ENCODE assay signal across 17 cellular contexts in the genomic region with DNA sequence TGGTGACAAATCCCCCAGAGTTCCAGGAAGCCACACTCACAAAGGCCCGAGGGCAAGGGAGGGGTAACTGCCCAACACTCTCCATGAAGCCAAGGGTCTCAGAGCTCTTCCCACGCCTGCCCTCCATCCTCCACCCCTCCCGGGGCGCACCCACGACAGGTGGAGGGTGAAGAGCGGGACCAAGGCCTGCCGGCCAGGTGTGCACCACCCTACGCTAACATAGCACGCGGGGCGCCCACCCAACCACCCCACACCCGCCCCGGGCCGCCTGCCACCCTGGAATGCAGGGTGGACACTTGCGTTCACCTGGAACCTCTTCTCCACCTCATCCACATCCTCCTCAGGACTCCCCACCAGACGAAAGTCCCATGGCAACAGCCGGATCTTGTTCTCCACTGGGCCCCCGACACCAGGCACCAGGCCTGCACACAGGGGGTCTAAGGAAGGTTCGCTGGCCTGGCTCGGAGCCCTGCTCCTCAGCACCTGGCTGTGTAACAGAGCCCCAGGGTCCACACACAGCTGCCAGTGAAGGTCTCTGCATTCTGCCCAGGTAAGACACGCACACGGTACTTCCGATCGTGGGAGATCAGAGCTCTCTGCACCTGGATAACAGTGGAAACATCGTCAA. TPM values are rescaled to one million over a fixed set of nuclear protein-coding genes. Genes with fewer than 3 reads are reported as not detected.
DNase-seq lines count a peak whose midpoint lies in the region; ATAC-seq and TF ChIP-seq lines count a peak whose summit lies in the region.
"Had no signal": no experiment of that assay in that cellular context is flagged by ENCODE, and none has a peak within 500 bp of the region (broad histone marks: within the 10 kb centered on the region; RNA-seq: fewer than 3 reads in every experiment).

No MANE protein-coding gene starts in this region.

- ATAC-seq in right cardiac atrium (no peak), HG02610 (IDR thresholded peaks at IDR 0.05; ENCODE audit: unreplicated experiment) (no peak), esophagus mucosa (no peak)
- ATAC-seq: HepG2, PC-3 had no signal

- H3K27ac ChIP-seq in right cardiac atrium (ENCODE audit: low read length) (no peak overlapping the region), right atrium auricular region (no peak overlapping the region), osteoblast (ENCODE audit: low read depth, low read length) (no peak overlapping the region)

- TF ChIP-seq CTCF in right atrium auricular region (IDR thresholded peaks at IDR 0.05) = no peak
- no peak for TF ChIP-seq CTCF in osteoblast (IDR thresholded peaks at IDR 0.05; ENCODE audit: extremely low read depth, low read depth, low read length)

- intact Hi-C loops in right cardiac atrium (cut with DNase I) = loop anchor here (10.0 kb wide), 5 partner anchors 85 to 625 kb away; partner anchors contain the start of gene PSMG3 (in 1 of the 4)

- H3K4me2 ChIP-seq in osteoblast (ENCODE audit: insufficient read depth, low read length) = no peak overlapping the region

- H2AFZ ChIP-seq in osteoblast (ENCODE audit: low read length) = no peak overlapping the region

- H3K36me3 ChIP-seq in right atrium auricular region (peaks cover 14% of the 10 kb centered on the region), osteoblast (ENCODE audit: insufficient read depth, low read length) (peaks cover 16% of the 10 kb centered on the region)

- H3K4me3 ChIP-seq in right cardiac atrium (ENCODE audit: low read length) (no peak overlapping the region), right atrium auricular region (no peak overlapping the region), osteoblast (ENCODE audit: insufficient read depth, low read length) (no peak overlapping the region)

- H3K4me1 ChIP-seq in right cardiac atrium (ENCODE audit: control insufficient read depth, insufficient read depth, low read length) (peaks cover 7% of the 10 kb centered on the region), right atrium auricular region (peaks cover 0 to 21% of the 10 kb centered on the region in 2 donors), osteoblast (ENCODE audit: insufficient read depth, low read length) (no peaks in the 10 kb centered on the region)

- no peaks in the 10 kb centered on the region for H3K79me2 ChIP-seq in osteoblast (ENCODE audit: insufficient read depth, low read length)

- H3K27me3 ChIP-seq in right cardiac atrium (ENCODE audit: control insufficient read depth, insufficient read depth) = no peaks in the 10 kb centered on the region
- no peaks in the 10 kb centered on the region for H3K27me3 ChIP-seq in right atrium auricular region
- no peaks in the 10 kb centered on the region for H3K27me3 ChIP-seq in osteoblast (ENCODE audit: insufficient read depth, low read length)

- no peaks in the 10 kb centered on the region for H3K9me3 ChIP-seq in right cardiac atrium (ENCODE audit: control insufficient read depth, low read length)
- no peaks in the 10 kb centered on the region for H3K9me3 ChIP-seq in right atrium auricular region
- H3K9me3 ChIP-seq in osteoblast (ENCODE audit: low read depth, low read length) = no peaks in the 10 kb centered on the region

- no peaks in the 10 kb centered on the region for H4K20me1 ChIP-seq in osteoblast (ENCODE audit: insufficient read depth, low read length)

- WGBS in right cardiac atrium = 95% methylated on average over 25 of the region's 25 CpGs

- DNase-seq in right cardiac atrium (peak in 2 of 3 donors; percentile 43 to 55), right atrium auricular region (ENCODE audit: low spot score) (no peak), ecto neural progenitor cell (ENCODE audit: low spot score) (peak; percentile 39), osteoblast (ENCODE audit: insufficient read length, low spot score, missing footprints) (peak; percentile 66), amygdala (lab: John Stamatoyannopoulos, UW) (no peak)
- DNase-seq: Calu3; CD4-positive, alpha-beta memory T cell; H7; NCI-H1048; NCI-H1436 treated with DMSO at 0.1 percent for 48 hours; NCI-H2081; NCI-H510A; NCI-H82; PC-3 had no signal

RNA-seq across cellular contexts. Expression of gene MAD1L1, which starts 32.7 kb away (rescaled TPM):
- total RNA-seq in right cardiac atrium (10 to 100 TPM; 15.3 to 36.7 (median 29.7) TPM), right atrium auricular region (10 to 100 TPM; 13.3 to 31.9 TPM), osteoblast (66.2 and 72.2 TPM in 2 replicates), esophagus mucosa (23.7 TPM)
- 41.0 TPM for polyA plus RNA-seq in right cardiac atrium

RNA-seq across cellular contexts. Expression of gene MRM2, which starts 41.9 kb away (rescaled TPM):
- total RNA-seq in right cardiac atrium (10 to 100 TPM; 19.5 to 24.4 (median 21.9) TPM), right atrium auricular region (10 to 100 TPM; 13.2 to 13.7 TPM), osteoblast (21.4 and 21.5 TPM in 2 replicates), esophagus mucosa (17.3 TPM)
- 21.4 TPM for polyA plus RNA-seq in right cardiac atrium

RNA-seq across cellular contexts. Expression of gene NUDT1, which starts 42.0 kb away (rescaled TPM):
- total RNA-seq in right cardiac atrium (10 to 100 TPM; 10.6 to 17.2 (median 14.6) TPM), right atrium auricular region (10 to 100 TPM; 12.2 to 14.2 TPM), osteoblast (18.5 and 21.8 TPM in 2 replicates), esophagus mucosa (37.5 TPM)
- polyA plus RNA-seq in right cardiac atrium = 20.7 TPM

Comparison
In these comparisons a context has a peak if more than half of its experiments do, and no peak if none do; other contexts are left out.
1. DNase-seq: peak in right cardiac atrium (2 of 3), ecto neural progenitor cell (single experiment) and osteoblast (single experiment); none in right atrium auricular region (single experiment) and amygdala (0 of 56).